1 cellular context compared by ENCODE assay signal in genomic region chr1:9234223-9235122, GRCh38.
TF ChIP-seq lines count a peak whose summit lies in the region.

A gene with protein sequence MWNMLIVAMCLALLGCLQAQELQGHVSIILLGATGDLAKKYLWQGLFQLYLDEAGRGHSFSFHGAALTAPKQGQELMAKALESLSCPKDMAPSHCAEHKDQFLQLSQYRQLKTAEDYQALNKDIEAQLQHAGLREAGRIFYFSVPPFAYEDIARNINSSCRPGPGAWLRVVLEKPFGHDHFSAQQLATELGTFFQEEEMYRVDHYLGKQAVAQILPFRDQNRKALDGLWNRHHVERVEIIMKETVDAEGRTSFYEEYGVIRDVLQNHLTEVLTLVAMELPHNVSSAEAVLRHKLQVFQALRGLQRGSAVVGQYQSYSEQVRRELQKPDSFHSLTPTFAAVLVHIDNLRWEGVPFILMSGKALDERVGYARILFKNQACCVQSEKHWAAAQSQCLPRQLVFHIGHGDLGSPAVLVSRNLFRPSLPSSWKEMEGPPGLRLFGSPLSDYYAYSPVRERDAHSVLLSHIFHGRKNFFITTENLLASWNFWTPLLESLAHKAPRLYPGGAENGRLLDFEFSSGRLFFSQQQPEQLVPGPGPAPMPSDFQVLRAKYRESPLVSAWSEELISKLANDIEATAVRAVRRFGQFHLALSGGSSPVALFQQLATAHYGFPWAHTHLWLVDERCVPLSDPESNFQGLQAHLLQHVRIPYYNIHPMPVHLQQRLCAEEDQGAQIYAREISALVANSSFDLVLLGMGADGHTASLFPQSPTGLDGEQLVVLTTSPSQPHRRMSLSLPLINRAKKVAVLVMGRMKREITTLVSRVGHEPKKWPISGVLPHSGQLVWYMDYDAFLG (plus strand): TSS chr1:9234774. CDS start chr1:9244935, 10,161 bp downstream.

TF ChIP-seq in HepG2, 621 proteins besides CTCF, POLR2A, EP300 and RAD21 (continued from another document and continues in another):
- TF ChIP-seq, protein P1, sequence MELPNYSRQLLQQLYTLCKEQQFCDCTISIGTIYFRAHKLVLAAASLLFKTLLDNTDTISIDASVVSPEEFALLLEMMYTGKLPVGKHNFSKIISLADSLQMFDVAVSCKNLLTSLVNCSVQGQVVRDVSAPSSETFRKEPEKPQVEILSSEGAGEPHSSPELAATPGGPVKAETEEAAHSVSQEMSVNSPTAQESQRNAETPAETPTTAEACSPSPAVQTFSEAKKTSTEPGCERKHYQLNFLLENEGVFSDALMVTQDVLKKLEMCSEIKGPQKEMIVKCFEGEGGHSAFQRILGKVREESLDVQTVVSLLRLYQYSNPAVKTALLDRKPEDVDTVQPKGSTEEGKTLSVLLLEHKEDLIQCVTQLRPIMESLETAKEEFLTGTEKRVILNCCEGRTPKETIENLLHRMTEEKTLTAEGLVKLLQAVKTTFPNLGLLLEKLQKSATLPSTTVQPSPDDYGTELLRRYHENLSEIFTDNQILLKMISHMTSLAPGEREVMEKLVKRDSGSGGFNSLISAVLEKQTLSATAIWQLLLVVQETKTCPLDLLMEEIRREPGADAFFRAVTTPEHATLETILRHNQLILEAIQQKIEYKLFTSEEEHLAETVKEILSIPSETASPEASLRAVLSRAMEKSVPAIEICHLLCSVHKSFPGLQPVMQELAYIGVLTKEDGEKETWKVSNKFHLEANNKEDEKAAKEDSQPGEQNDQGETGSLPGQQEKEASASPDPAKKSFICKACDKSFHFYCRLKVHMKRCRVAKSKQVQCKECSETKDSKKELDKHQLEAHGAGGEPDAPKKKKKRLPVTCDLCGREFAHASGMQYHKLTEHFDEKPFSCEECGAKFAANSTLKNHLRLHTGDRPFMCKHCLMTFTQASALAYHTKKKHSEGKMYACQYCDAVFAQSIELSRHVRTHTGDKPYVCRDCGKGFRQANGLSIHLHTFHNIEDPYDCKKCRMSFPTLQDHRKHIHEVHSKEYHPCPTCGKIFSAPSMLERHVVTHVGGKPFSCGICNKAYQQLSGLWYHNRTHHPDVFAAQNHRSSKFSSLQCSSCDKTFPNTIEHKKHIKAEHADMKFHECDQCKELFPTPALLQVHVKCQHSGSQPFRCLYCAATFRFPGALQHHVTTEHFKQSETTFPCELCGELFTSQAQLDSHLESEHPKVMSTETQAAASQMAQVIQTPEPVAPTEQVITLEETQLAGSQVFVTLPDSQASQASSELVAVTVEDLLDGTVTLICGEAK (IDR thresholded peaks at IDR 0.05) = no peak
- TF ChIP-seq, protein P1 (CRISPR knock-in tag; IDR thresholded peaks at IDR 0.05) = peak; percentile 46; the same call in 1 of the 2 replicates
- no peak for TF ChIP-seq SIN3B (IDR thresholded peaks at IDR 0.05; ENCODE audit: low read length)
- no peak for TF ChIP-seq SRSF9 (IDR thresholded peaks at IDR 0.05; ENCODE audit: borderline replicate concordance, insufficient read depth, low read depth, low read length, poor library complexity, severe bottlenecking)
- peak; percentile 80 for TF ChIP-seq NR2F6 (IDR thresholded peaks at IDR 0.05)
- peak; percentile 87 for TF ChIP-seq NR2F6 (CRISPR knock-in tag; IDR thresholded peaks at IDR 0.05)
- TF ChIP-seq HNF4A (CRISPR knock-in tag; IDR thresholded peaks at IDR 0.05) = peak; percentile 67
- no peak for TF ChIP-seq ZNF703 (CRISPR knock-in tag; IDR thresholded peaks at IDR 0.05; ENCODE audit: borderline replicate concordance)
- TF ChIP-seq ZNF878 (CRISPR knock-in tag; IDR thresholded peaks at IDR 0.05) = peak; percentile 85
- TF ChIP-seq ZIK1 (CRISPR knock-in tag; IDR thresholded peaks at IDR 0.05; ENCODE audit: borderline replicate concordance, low read depth) = 0 out of 2 replicates have a peak, but pooled peaks have one; percentile 72
- no peak for TF ChIP-seq TOPORS (CRISPR knock-in tag; IDR thresholded peaks at IDR 0.05)
- peak; percentile 69 for TF ChIP-seq CCDC6 (CRISPR knock-in tag; IDR thresholded peaks at IDR 0.05)
- TF ChIP-seq, protein P2, sequence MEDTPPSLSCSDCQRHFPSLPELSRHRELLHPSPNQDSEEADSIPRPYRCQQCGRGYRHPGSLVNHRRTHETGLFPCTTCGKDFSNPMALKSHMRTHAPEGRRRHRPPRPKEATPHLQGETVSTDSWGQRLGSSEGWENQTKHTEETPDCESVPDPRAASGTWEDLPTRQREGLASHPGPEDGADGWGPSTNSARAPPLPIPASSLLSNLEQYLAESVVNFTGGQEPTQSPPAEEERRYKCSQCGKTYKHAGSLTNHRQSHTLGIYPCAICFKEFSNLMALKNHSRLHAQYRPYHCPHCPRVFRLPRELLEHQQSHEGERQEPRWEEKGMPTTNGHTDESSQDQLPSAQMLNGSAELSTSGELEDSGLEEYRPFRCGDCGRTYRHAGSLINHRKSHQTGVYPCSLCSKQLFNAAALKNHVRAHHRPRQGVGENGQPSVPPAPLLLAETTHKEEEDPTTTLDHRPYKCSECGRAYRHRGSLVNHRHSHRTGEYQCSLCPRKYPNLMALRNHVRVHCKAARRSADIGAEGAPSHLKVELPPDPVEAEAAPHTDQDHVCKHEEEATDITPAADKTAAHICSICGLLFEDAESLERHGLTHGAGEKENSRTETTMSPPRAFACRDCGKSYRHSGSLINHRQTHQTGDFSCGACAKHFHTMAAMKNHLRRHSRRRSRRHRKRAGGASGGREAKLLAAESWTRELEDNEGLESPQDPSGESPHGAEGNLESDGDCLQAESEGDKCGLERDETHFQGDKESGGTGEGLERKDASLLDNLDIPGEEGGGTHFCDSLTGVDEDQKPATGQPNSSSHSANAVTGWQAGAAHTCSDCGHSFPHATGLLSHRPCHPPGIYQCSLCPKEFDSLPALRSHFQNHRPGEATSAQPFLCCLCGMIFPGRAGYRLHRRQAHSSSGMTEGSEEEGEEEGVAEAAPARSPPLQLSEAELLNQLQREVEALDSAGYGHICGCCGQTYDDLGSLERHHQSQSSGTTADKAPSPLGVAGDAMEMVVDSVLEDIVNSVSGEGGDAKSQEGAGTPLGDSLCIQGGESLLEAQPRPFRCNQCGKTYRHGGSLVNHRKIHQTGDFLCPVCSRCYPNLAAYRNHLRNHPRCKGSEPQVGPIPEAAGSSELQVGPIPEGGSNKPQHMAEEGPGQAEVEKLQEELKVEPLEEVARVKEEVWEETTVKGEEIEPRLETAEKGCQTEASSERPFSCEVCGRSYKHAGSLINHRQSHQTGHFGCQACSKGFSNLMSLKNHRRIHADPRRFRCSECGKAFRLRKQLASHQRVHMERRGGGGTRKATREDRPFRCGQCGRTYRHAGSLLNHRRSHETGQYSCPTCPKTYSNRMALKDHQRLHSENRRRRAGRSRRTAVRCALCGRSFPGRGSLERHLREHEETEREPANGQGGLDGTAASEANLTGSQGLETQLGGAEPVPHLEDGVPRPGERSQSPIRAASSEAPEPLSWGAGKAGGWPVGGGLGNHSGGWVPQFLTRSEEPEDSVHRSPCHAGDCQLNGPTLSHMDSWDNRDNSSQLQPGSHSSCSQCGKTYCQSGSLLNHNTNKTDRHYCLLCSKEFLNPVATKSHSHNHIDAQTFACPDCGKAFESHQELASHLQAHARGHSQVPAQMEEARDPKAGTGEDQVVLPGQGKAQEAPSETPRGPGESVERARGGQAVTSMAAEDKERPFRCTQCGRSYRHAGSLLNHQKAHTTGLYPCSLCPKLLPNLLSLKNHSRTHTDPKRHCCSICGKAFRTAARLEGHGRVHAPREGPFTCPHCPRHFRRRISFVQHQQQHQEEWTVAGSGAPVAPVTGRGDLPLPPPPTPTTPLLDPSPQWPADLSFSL (CRISPR knock-in tag; IDR thresholded peaks at IDR 0.05) = no peak
- TF ChIP-seq HIVEP1 (CRISPR knock-in tag; IDR thresholded peaks at IDR 0.05) = 0 out of 2 replicates have a peak, but pooled peaks have one; percentile 36
- TF ChIP-seq ZFAT (CRISPR knock-in tag; conservative IDR thresholded peaks at IDR 0.05) = peak; percentile 72; the same call in 1 of the 2 replicates
- no peak for TF ChIP-seq ZBTB7A (CRISPR knock-in tag; IDR thresholded peaks at IDR 0.05)
- peak; percentile 75 for TF ChIP-seq ERF (CRISPR knock-in tag; IDR thresholded peaks at IDR 0.05)
- TF ChIP-seq TBX3 (IDR thresholded peaks at IDR 0.05; ENCODE audit: borderline replicate concordance) = peak; percentile 58; the same call in 1 of the 2 replicates
- TF ChIP-seq HOXA5 (CRISPR knock-in tag; IDR thresholded peaks at IDR 0.05) = peak; percentile 73; the same call in 1 of the 2 replicates
- TF ChIP-seq ZNF816 (CRISPR knock-in tag; IDR thresholded peaks at IDR 0.05; ENCODE audit: borderline replicate concordance) = no peak
- TF ChIP-seq KDM2A (CRISPR knock-in tag; IDR thresholded peaks at IDR 0.05; ENCODE audit: borderline replicate concordance, low read depth) = peak; percentile 82
- TF ChIP-seq ZNF510 (CRISPR knock-in tag; IDR thresholded peaks at IDR 0.05; ENCODE audit: low read depth) = no peak
- no peak for TF ChIP-seq ZNF670 (CRISPR knock-in tag; IDR thresholded peaks at IDR 0.05; ENCODE audit: borderline replicate concordance)
- no peak; the same call in 1 of the 2 replicates for TF ChIP-seq PPARG (CRISPR knock-in tag; conservative IDR thresholded peaks at IDR 0.05)
- TF ChIP-seq ZBTB8A (CRISPR knock-in tag; IDR thresholded peaks at IDR 0.05; ENCODE audit: borderline replicate concordance, low read depth) = no peak
- TF ChIP-seq ZNF792 (CRISPR knock-in tag; IDR thresholded peaks at IDR 0.05) = no peak
- no peak for TF ChIP-seq GPN1 (CRISPR knock-in tag; IDR thresholded peaks at IDR 0.05; ENCODE audit: borderline replicate concordance)
- TF ChIP-seq SETDB1 (CRISPR knock-in tag; IDR thresholded peaks at IDR 0.05; ENCODE audit: borderline replicate concordance) = no peak
- no peak for TF ChIP-seq ZZZ3 (CRISPR knock-in tag; IDR thresholded peaks at IDR 0.05; ENCODE audit: borderline replicate concordance)
- TF ChIP-seq ZNF138 (CRISPR knock-in tag; IDR thresholded peaks at IDR 0.05; ENCODE audit: low read depth) = no peak
- TF ChIP-seq ZSCAN5A (CRISPR knock-in tag; IDR thresholded peaks at IDR 0.05; ENCODE audit: borderline replicate concordance) = no peak
- no peak for TF ChIP-seq ZNF496 (CRISPR knock-in tag; IDR thresholded peaks at IDR 0.05; ENCODE audit: insufficient replicate concordance)
- TF ChIP-seq, protein P3, sequence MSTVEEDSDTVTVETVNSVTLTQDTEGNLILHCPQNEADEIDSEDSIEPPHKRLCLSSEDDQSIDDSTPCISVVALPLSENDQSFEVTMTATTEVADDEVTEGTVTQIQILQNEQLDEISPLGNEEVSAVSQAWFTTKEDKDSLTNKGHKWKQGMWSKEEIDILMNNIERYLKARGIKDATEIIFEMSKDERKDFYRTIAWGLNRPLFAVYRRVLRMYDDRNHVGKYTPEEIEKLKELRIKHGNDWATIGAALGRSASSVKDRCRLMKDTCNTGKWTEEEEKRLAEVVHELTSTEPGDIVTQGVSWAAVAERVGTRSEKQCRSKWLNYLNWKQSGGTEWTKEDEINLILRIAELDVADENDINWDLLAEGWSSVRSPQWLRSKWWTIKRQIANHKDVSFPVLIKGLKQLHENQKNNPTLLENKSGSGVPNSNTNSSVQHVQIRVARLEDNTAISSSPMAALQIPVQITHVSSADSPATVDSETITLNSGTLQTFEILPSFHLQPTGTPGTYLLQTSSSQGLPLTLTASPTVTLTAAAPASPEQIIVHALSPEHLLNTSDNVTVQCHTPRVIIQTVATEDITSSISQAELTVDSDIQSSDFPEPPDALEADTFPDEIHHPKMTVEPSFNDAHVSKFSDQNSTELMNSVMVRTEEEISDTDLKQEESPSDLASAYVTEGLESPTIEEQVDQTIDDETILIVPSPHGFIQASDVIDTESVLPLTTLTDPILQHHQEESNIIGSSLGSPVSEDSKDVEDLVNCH (CRISPR knock-in tag; IDR thresholded peaks at IDR 0.05) = no peak
- peak; percentile 92 for TF ChIP-seq ZNF3 (CRISPR knock-in tag; IDR thresholded peaks at IDR 0.05)
- no peak; the same call in 1 of the 2 replicates for TF ChIP-seq ZNF782 (CRISPR knock-in tag; IDR thresholded peaks at IDR 0.05; ENCODE audit: borderline replicate concordance)
- TF ChIP-seq, protein P4, sequence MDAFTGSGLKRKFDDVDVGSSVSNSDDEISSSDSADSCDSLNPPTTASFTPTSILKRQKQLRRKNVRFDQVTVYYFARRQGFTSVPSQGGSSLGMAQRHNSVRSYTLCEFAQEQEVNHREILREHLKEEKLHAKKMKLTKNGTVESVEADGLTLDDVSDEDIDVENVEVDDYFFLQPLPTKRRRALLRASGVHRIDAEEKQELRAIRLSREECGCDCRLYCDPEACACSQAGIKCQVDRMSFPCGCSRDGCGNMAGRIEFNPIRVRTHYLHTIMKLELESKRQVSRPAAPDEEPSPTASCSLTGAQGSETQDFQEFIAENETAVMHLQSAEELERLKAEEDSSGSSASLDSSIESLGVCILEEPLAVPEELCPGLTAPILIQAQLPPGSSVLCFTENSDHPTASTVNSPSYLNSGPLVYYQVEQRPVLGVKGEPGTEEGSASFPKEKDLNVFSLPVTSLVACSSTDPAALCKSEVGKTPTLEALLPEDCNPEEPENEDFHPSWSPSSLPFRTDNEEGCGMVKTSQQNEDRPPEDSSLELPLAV (CRISPR knock-in tag; conservative IDR thresholded peaks at IDR 0.05; ENCODE audit: low read depth) = peak; percentile 68; the same call in 1 of the 2 replicates
- no peak; the same call in 1 of the 2 replicates for TF ChIP-seq ZBTB42 (CRISPR knock-in tag; IDR thresholded peaks at IDR 0.05)
